Comparison of ENCODE assay signal across 20 cellular contexts in genomic region chr12:94141004-94141764, GRCh38. TPM values are rescaled to one million over a fixed set of nuclear protein-coding genes. Genes with fewer than 3 reads are reported as not detected.
A peak's percentile ranks its signal among the peaks of the same experiment; 100 is the strongest.
DNase-seq lines count a peak whose midpoint lies in the region; ATAC-seq, FAIRE-seq and TF ChIP-seq lines count a peak whose summit lies in the region.
"Had no signal": no experiment of that assay in that cellular context is flagged by ENCODE, and none has a peak within 500 bp of the region (broad histone marks: within the 10 kb centered on the region; RNA-seq: fewer than 3 reads in every experiment).

No MANE protein-coding gene starts in this region.

- DNase-seq in activated CD8-positive, alpha-beta memory T cell treated with anti-CD3 and anti-CD28 coated beads, Interleukin-2, amount 10 ng/mL, durations not matched to agents 7 days and 5 days: no peak
- no peak for DNase-seq in activated CD8-positive, alpha-beta memory T cell treated with anti-CD3 and anti-CD28 coated beads, Interleukin-2, amount 50 U/mL, for 4 hours
- DNase-seq in DND-41 (no peak), kidney (peak; percentile 70), NCI-H774 (lab: John Stamatoyannopoulos, UW) (no peak), NCI-H1930 (lab: John Stamatoyannopoulos, UW) (no peak)
- DNase-seq in stimulated activated naive CD8-positive, alpha-beta T cell treated with anti-CD3 and anti-CD28 coated beads, Interleukin-15, Interleukin-2, amounts not matched to agents 100 U/mL and 50 U/mL, for 24 hours: no peak
- DNase-seq: 8988T, Calu3, NCI-H146, NCI-H2029, NCI-H446 treated with DMSO at 0.1 percent for 48 hours, SHP77 treated with DMSO at 0.1 percent for 48 hours had no signal

- H3K4me1 ChIP-seq in DND-41 (ENCODE audit: insufficient read depth, low read length) (no peaks in the 10 kb centered on the region), kidney (ENCODE audit: control insufficient read depth in 1 of 2, insufficient read depth in 1 of 2, low read depth in 1 of 2, low read length in 2 of 2) (peaks cover 0 to 6% of the 10 kb centered on the region in 2 donors)
- H3K4me1 ChIP-seq: BE2C had no signal

- TF ChIP-seq CTCF in DND-41 (IDR thresholded peaks at IDR 0.05; ENCODE audit: borderline replicate concordance, extremely low read depth, low read length, poor library complexity, severe bottlenecking): no peak
- TF ChIP-seq CTCF in kidney (IDR thresholded peaks at IDR 0.05; ENCODE audit: borderline replicate concordance, extremely low read depth, insufficient read depth): no peak

- H3K9me3 Mint-ChIP-seq in activated CD8-positive, alpha-beta memory T cell treated with anti-CD3 and anti-CD28 coated beads, Interleukin-2, amount 10 ng/mL, durations not matched to agents 7 days and 5 days (ENCODE audit: low read depth): no peaks in the 10 kb centered on the region
- H3K9me3 Mint-ChIP-seq: H9 had no signal

- no peak overlapping the region for H3K27ac Mint-ChIP-seq in activated CD8-positive, alpha-beta memory T cell treated with anti-CD3 and anti-CD28 coated beads, Interleukin-2, amount 10 ng/mL, durations not matched to agents 7 days and 5 days

- ATAC-seq in activated CD8-positive, alpha-beta memory T cell treated with anti-CD3 and anti-CD28 coated beads, Interleukin-2, amount 10 ng/mL, durations not matched to agents 7 days and 5 days: peak; percentile 20
- ATAC-seq in DND-41 (ENCODE audit: insufficient read depth, low read depth): 0 out of 3 replicates have a peak, but pooled peaks have one; percentile 17
- peak; percentile 3 for ATAC-seq in stimulated activated naive CD8-positive, alpha-beta T cell treated with anti-CD3 and anti-CD28 coated beads, Interleukin-15, Interleukin-2, amounts not matched to agents 100 U/mL and 50 U/mL, for 24 hours

- no peaks in the 10 kb centered on the region for H3K4me1 Mint-ChIP-seq in activated CD8-positive, alpha-beta memory T cell treated with anti-CD3 and anti-CD28 coated beads, Interleukin-2, amount 10 ng/mL, durations not matched to agents 7 days and 5 days

- CTCF ChIA-PET in activated CD8-positive, alpha-beta memory T cell treated with anti-CD3 and anti-CD28 coated beads, Interleukin-2, amount 10 ng/mL, durations not matched to agents 7 days and 5 days (lab: Charles Lee): interaction anchor here (1.0 kb wide), 1 partner anchor 293 kb away, joined by 3 read pairs; no protein-coding TSS in a partner anchor

- intact Hi-C loops in kidney (cut with DNase I): loop anchor here (5.0 kb wide), 1 partner anchor 386 kb away; no protein-coding TSS in a partner anchor

- H3K27ac ChIP-seq in DND-41 (ENCODE audit: low read length) (no peak overlapping the region), kidney (ENCODE audit: low read depth in 2 of 2, low read length in 2 of 2) (no peak overlapping the region)
- H3K27ac ChIP-seq: GM23248, RWPE1 had no signal

- H3K27me3 ChIP-seq in DND-41 (ENCODE audit: insufficient read depth, low read length, poor library complexity): peaks cover 12% of the 10 kb centered on the region

- no peak overlapping the region for H3K9ac ChIP-seq in DND-41 (ENCODE audit: low read depth, low read length)
- no peak overlapping the region for H3K9ac ChIP-seq in kidney (ENCODE audit: low read length in 2 of 2)
- H3K9ac ChIP-seq: GM23248 had no signal

- H3K9me3 ChIP-seq in DND-41 (ENCODE audit: insufficient read depth, low read length, severe bottlenecking): no peaks in the 10 kb centered on the region
- H3K9me3 ChIP-seq in kidney (ENCODE audit: control insufficient read depth in 1 of 2, low read length in 2 of 2): no peaks in the 10 kb centered on the region
- H3K9me3 ChIP-seq: BE2C, MG63 had no signal

- H4K20me1 ChIP-seq in DND-41 (ENCODE audit: insufficient read depth, low read length): no peaks in the 10 kb centered on the region

- FAIRE-seq in kidney (lab: Jason Lieb, UNC): no peak
- FAIRE-seq: GM12892, HTR-8/SVneo had no signal

- H2AFZ ChIP-seq in DND-41 (ENCODE audit: low read depth, low read length): no peak overlapping the region
- H2AFZ ChIP-seq: GM23248 had no signal

- no peak overlapping the region for H3K4me2 ChIP-seq in DND-41 (ENCODE audit: insufficient read depth, low read length)

- no peaks in the 10 kb centered on the region for H3K79me2 ChIP-seq in DND-41 (ENCODE audit: insufficient read depth, low read length)

- H3K4me3 Mint-ChIP-seq in activated CD8-positive, alpha-beta memory T cell treated with anti-CD3 and anti-CD28 coated beads, Interleukin-2, amount 10 ng/mL, durations not matched to agents 7 days and 5 days: no peak overlapping the region
- H3K4me3 Mint-ChIP-seq: H9 had no signal

- H3K36me3 Mint-ChIP-seq in activated CD8-positive, alpha-beta memory T cell treated with anti-CD3 and anti-CD28 coated beads, Interleukin-2, amount 10 ng/mL, durations not matched to agents 7 days and 5 days: no peaks in the 10 kb centered on the region

- H3K27me3 Mint-ChIP-seq in activated CD8-positive, alpha-beta memory T cell treated with anti-CD3 and anti-CD28 coated beads, Interleukin-2, amount 10 ng/mL, durations not matched to agents 7 days and 5 days: peaks cover 32% of the 10 kb centered on the region

- no peak overlapping the region for H3K4me3 ChIP-seq in DND-41 (ENCODE audit: low read depth in 1 of 2, low read length in 2 of 2)
- H3K4me3 ChIP-seq in kidney (ENCODE audit: low read length in 2 of 2): no peak overlapping the region
- H3K4me3 ChIP-seq: GM23248, MG63 had no signal

- H3K36me3 ChIP-seq in DND-41 (ENCODE audit: insufficient read depth, low read length) (no peaks in the 10 kb centered on the region), kidney (ENCODE audit: control insufficient read depth in 1 of 2, insufficient read depth in 2 of 2, low read length in 2 of 2) (no peaks in the 10 kb centered on the region)
- H3K36me3 ChIP-seq: BE2C, MG63 had no signal

RNA-seq across cellular contexts. Expression of gene PLXNC1, which starts 7.2 kb away (rescaled TPM):
- total RNA-seq in activated CD8-positive, alpha-beta memory T cell treated with anti-CD3 and anti-CD28 coated beads, Interleukin-2, amount 10 ng/mL, durations not matched to agents 7 days and 5 days: 10 to 100 TPM; 10.4 to 13.1 TPM
- 11.6 TPM for total RNA-seq in kidney
- 1.8 TPM for polyA plus RNA-seq in kidney (ENCODE audit: insufficient read depth, low read depth, low replicate concordance)
